8 cellular contexts compared by ENCODE assay signal in genomic region chr10:96758423-96758822, GRCh38. TPM values are rescaled to one million over a fixed set of nuclear protein-coding genes. Genes with fewer than 3 reads are reported as not detected.
DNase-seq lines count a peak whose midpoint lies in the region; ATAC-seq and TF ChIP-seq lines count a peak whose summit lies in the region.

No MANE protein-coding gene starts in this region.

- H3K4me1 ChIP-seq in uterus = no peaks in the 10 kb centered on the region

- POLR2A ChIA-PET in CD4-positive, alpha-beta T cell (lab: Charles Lee) = no interaction called here

- H3K27ac Mint-ChIP-seq in IgD-negative memory B cell = peak overlapping the region; percentile 26 to 74 (median 51)
- H3K27ac Mint-ChIP-seq in CD4-positive, alpha-beta T cell = no peak overlapping the region

- intact Hi-C loops in CD4-positive, alpha-beta T cell (cut with DNase I, micrococcal nuclease) = no loop called here
- intact Hi-C loops in uterus (cut with DNase I; ENCODE audit: low total_unique reads) = no loop called here

- no peaks in the 10 kb centered on the region for H3K36me3 Mint-ChIP-seq in IgD-negative memory B cell
- no peaks in the 10 kb centered on the region for H3K36me3 Mint-ChIP-seq in CD4-positive, alpha-beta T cell (ENCODE audit: low read depth)

- ATAC-seq in GM18499 (IDR thresholded peaks at IDR 0.05; ENCODE audit: insufficient read depth, unreplicated experiment) (peak; percentile 45), GM21515 (IDR thresholded peaks at IDR 0.05; ENCODE audit: unreplicated experiment) (peak; percentile 65)
- no peak for ATAC-seq in CD4-positive, alpha-beta T cell (ENCODE audit: poor library complexity)

- H3K27me3 Mint-ChIP-seq in IgD-negative memory B cell = no peaks in the 10 kb centered on the region
- H3K27me3 Mint-ChIP-seq in CD4-positive, alpha-beta T cell = no peaks in the 10 kb centered on the region

- no peaks in the 10 kb centered on the region for H3K9me3 ChIP-seq in CD4-positive, alpha-beta T cell (ENCODE audit: control insufficient read depth, low read length)
- H3K9me3 ChIP-seq in uterus = no peaks in the 10 kb centered on the region

- DNase-seq in germinal center (ENCODE audit: low spot score) = peak; percentile 38
- DNase-seq in GM13976 (ENCODE audit: low spot score) = no peak
- no peak for DNase-seq in central memory CD4-positive, alpha-beta T cell
- DNase-seq in CD4-positive, alpha-beta T cell = no peak
- DNase-seq in uterus = no peak

- H3K27ac ChIP-seq in CD4-positive, alpha-beta T cell (ENCODE audit: low read depth, low read length) = no peak overlapping the region
- H3K27ac ChIP-seq in uterus = no peak overlapping the region

- CTCF ChIA-PET in CD4-positive, alpha-beta T cell (lab: Charles Lee) = no interaction called here

- in situ Hi-C loops in GM13976 (cut with MboI; ENCODE audit: low sequenced_read_pairs, unreplicated experiment) = no loop called here

- no peak overlapping the region for H3K4me3 ChIP-seq in uterus

- peaks cover 30 to 34% (median 30%) of the 10 kb centered on the region in 3 donors for H3K4me1 Mint-ChIP-seq in IgD-negative memory B cell
- H3K4me1 Mint-ChIP-seq in CD4-positive, alpha-beta T cell (ENCODE audit: low read depth) = no peaks in the 10 kb centered on the region

- no peak for TF ChIP-seq POLR2A in uterus (IDR thresholded peaks at IDR 0.05)

- no peak for TF ChIP-seq CTCF in GM13976 (IDR thresholded peaks at IDR 0.05; ENCODE audit: borderline replicate concordance, control extremely low read depth, extremely low read depth, insufficient read depth, missing control alignments)
- TF ChIP-seq CTCF in CD4-positive, alpha-beta T cell (IDR thresholded peaks at IDR 0.05) = no peak
- TF ChIP-seq CTCF in uterus (IDR thresholded peaks at IDR 0.05) = no peak

- H3K4me3 Mint-ChIP-seq in IgD-negative memory B cell = peak overlapping the region in 3 of 4 donors; percentile 14 to 89 (median 83)
- no peak overlapping the region for H3K4me3 Mint-ChIP-seq in CD4-positive, alpha-beta T cell

- H3K9me3 Mint-ChIP-seq in IgD-negative memory B cell = no peaks in the 10 kb centered on the region
- no peaks in the 10 kb centered on the region for H3K9me3 Mint-ChIP-seq in CD4-positive, alpha-beta T cell

- no peaks in the 10 kb centered on the region for H3K36me3 ChIP-seq in uterus

- H3K27me3 ChIP-seq in CD4-positive, alpha-beta T cell (ENCODE audit: control insufficient read depth, insufficient read depth, low read length) = no peaks in the 10 kb centered on the region
- no peaks in the 10 kb centered on the region for H3K27me3 ChIP-seq in uterus

RNA-seq across cellular contexts. Expression of gene PIK3AP1, which starts 38.1 kb away (rescaled TPM):
- 174 TPM for polyA plus RNA-seq in IgD-negative memory B cell
- total RNA-seq in CD4-positive, alpha-beta T cell = under 1 TPM; 0.58 to 0.59 TPM
- total RNA-seq in uterus = 10 to 100 TPM in 1 of 4 donors, 1 to 10 TPM in 3; 1.7 to 10.6 (median 8.4) TPM
